8 cellular contexts compared by ENCODE assay signal in genomic region chr22:50326225-50326958, GRCh38. TPM values are rescaled to one million over a fixed set of nuclear protein-coding genes. Genes with fewer than 3 reads are reported as not detected.
DNase-seq lines count a peak whose midpoint lies in the region; ATAC-seq and TF ChIP-seq lines count a peak whose summit lies in the region.

No MANE protein-coding gene starts in this region.

- TF ChIP-seq CTCF in brain microvascular endothelial cell (IDR thresholded peaks at IDR 0.05; ENCODE audit: low read depth, low read length, missing control alignments) (no peak), mucosa of descending colon (IDR thresholded peaks at IDR 0.05) (no peak)

- H3K9me3 ChIP-seq in mucosa of descending colon: no peaks in the 10 kb centered on the region

- H3K4me3 ChIP-seq in brain microvascular endothelial cell (ENCODE audit: low read depth, low read length) (peak overlapping the region; percentile 59), mucosa of descending colon (peak overlapping the region; percentile 50)

- H3K27ac ChIP-seq in brain microvascular endothelial cell: no peak overlapping the region

- ATAC-seq in HG02981 (IDR thresholded peaks at IDR 0.05; ENCODE audit: unreplicated experiment): peak; percentile 29
- ATAC-seq in mucosa of descending colon: no peak
- ATAC-seq in GM19023 (IDR thresholded peaks at IDR 0.05; ENCODE audit: unreplicated experiment): no peak
- ATAC-seq in HG02970 (IDR thresholded peaks at IDR 0.05; ENCODE audit: low FRiP score, unreplicated experiment): no peak
- no peak for ATAC-seq in GM18498 (IDR thresholded peaks at IDR 0.05; ENCODE audit: unreplicated experiment)

- DNase-seq in AG08396 (ENCODE audit: low spot score) (peak; percentile 38), brain microvascular endothelial cell (no peak), mucosa of descending colon (peak in 1 of 3 donors; percentile 38), NCI-H748 (lab: John Stamatoyannopoulos, UW; ENCODE audit: unreplicated experiment) (no peak)

- H3K4me1 ChIP-seq in mucosa of descending colon (ENCODE audit: low read depth): peaks cover 11% of the 10 kb centered on the region

- no peaks in the 10 kb centered on the region for H3K27me3 ChIP-seq in brain microvascular endothelial cell (replicated peaks)

- in situ Hi-C loops in brain microvascular endothelial cell (cut with HindIII; ENCODE audit: low pct_ligation_motif_present, low sequenced_read_pairs): no loop called here

- intact Hi-C loops in mucosa of descending colon (cut with DNase I, micrococcal nuclease): loop anchor here in 1 of 2 donors (5.0 kb wide), 1 partner anchor 49 kb away; no protein-coding TSS in a partner anchor

- no peaks in the 10 kb centered on the region for H3K36me3 ChIP-seq in brain microvascular endothelial cell (replicated peaks)
- H3K36me3 ChIP-seq in mucosa of descending colon (ENCODE audit: low read depth): no peaks in the 10 kb centered on the region

RNA-seq across cellular contexts. Expression of gene DENND6B, which starts 0.4 kb away (rescaled TPM):
- total RNA-seq in mucosa of descending colon: 1 to 10 TPM; 2.8 to 6.3 (median 5.2) TPM

RNA-seq across cellular contexts. Expression of gene PPP6R2, which starts 16.7 kb away (rescaled TPM):
- 10 to 100 TPM; 54.3 to 61.7 (median 58.8) TPM for total RNA-seq in mucosa of descending colon

RNA-seq across cellular contexts. Expression of gene PLXNB2, which starts 18.9 kb away (rescaled TPM):
- total RNA-seq in mucosa of descending colon: 100 to 1,000 TPM; 232 to 318 (median 250) TPM

RNA-seq across cellular contexts. Expression of gene MAPK11, which starts 56.2 kb away (rescaled TPM):
- 1 to 10 TPM; 1.8 to 4.3 (median 3.2) TPM for total RNA-seq in mucosa of descending colon
